Comparison of ENCODE assay signal across 8 cellular contexts in the genomic region with DNA sequence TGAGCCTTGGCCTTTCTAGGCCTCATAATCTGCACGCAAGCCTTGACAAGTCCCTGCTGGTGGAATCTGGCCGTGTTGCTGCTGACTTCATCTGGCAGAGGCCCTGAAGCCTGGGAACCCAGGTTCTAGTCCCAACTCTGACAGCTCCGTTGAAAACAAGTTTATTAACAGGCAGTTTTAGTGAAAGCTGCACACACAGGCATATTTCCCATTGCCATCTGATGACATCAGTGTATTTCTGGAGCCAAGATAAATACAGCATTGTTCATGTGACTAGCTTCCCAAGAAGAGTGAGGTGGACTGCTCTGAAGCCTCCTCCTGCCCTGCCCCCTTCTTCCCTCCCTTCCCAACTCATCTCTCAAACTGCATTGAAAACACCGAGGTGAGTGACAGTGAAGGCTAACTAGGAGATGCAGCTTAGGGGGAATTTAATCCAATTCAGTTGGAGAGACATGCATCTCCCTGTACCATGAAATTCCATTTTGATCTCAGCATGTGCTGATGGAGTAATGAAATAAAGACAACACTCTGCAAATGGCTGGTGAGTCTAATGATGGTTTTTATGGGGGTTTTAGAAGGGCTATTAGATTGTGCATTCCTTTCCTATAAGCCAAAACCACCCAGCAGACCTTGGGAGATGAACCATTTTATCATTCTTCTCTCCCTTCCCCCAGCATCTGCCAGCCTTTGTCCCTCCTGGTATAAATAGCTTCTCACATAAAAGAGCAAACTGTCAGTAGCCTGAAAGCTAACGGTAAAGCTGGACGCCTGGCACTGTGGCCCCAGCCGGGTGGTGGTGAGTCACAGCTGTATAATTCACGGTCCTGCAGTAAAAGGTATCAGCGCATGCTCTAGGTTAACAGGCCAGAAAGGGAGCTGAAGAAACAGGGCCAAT. TPM values are rescaled to one million over a fixed set of nuclear protein-coding genes. Genes with fewer than 3 reads are reported as not detected.
DNase-seq lines count a peak whose midpoint lies in the region; ATAC-seq and TF ChIP-seq lines count a peak whose summit lies in the region.

No MANE protein-coding gene starts in this region.

- no peak overlapping the region for H3K18ac ChIP-seq in neuronal stem cell (ENCODE audit: low read length)

- H2AFZ ChIP-seq in fibroblast of lung (ENCODE audit: low read length) (no peak overlapping the region), neuronal stem cell (ENCODE audit: low read length) (peak overlapping the region; percentile 33)

- H3K4me1 ChIP-seq in Caco-2, result peaks cover 35% of the 10 kb centered on the region
- H3K4me1 ChIP-seq in fibroblast of lung (ENCODE audit: control insufficient read depth, extremely low read depth, insufficient read depth, low read length), result peaks cover 48% of the 10 kb centered on the region
- peaks cover 17 to 20% of the 10 kb centered on the region in 2 donors for H3K4me1 ChIP-seq in neuronal stem cell (ENCODE audit: control insufficient read depth in 2 of 2, insufficient read depth in 1 of 2, low read depth in 1 of 2, low read length in 2 of 2)

- H3K14ac ChIP-seq in neuronal stem cell (ENCODE audit: low read length), result no peak overlapping the region

- H3K27ac Mint-ChIP-seq in Caco-2 (ENCODE audit: unreplicated experiment), result no peak overlapping the region
- no peak overlapping the region for H3K27ac Mint-ChIP-seq in effector memory CD8-positive, alpha-beta T cell

- no peak overlapping the region for H3K4me3 Mint-ChIP-seq in Caco-2 (ENCODE audit: unreplicated experiment)
- no peak overlapping the region for H3K4me3 Mint-ChIP-seq in effector memory CD8-positive, alpha-beta T cell

- no peaks in the 10 kb centered on the region for H3K79me1 ChIP-seq in neuronal stem cell (ENCODE audit: low read depth, low read length)

- H3K36me3 Mint-ChIP-seq in Caco-2 (ENCODE audit: insufficient read depth, unreplicated experiment), result peaks cover 6% of the 10 kb centered on the region
- H3K36me3 Mint-ChIP-seq in effector memory CD8-positive, alpha-beta T cell (ENCODE audit: insufficient read depth), result no peaks in the 10 kb centered on the region

- no peak overlapping the region for H3K23ac ChIP-seq in neuronal stem cell (ENCODE audit: low read depth, low read length, poor library complexity)

- BruUV-seq in Caco-2 (replicated peaks; lab: Mats Ljungman, UMichigan), result TSS peak; percentile 22

- no peaks in the 10 kb centered on the region for H3K27me3 Mint-ChIP-seq in Caco-2 (ENCODE audit: insufficient read depth, unreplicated experiment)
- peaks cover 0 to 4% of the 10 kb centered on the region in 2 donors for H3K27me3 Mint-ChIP-seq in effector memory CD8-positive, alpha-beta T cell

- H4K20me1 ChIP-seq in fibroblast of lung (ENCODE audit: control insufficient read depth, extremely low read depth, insufficient read depth, low read length), result no peaks in the 10 kb centered on the region

- no CpG with 5 or more reads among the region's 9 CpGs for WGBS in neuronal stem cell (ENCODE audit: extremely low coverage in 2 of 2, insufficient read length in 2 of 2, insufficient replicate concordance in 1 of 2), 2 donors

- H3K4ac ChIP-seq in neuronal stem cell (ENCODE audit: low read length), result no peak overlapping the region

- H2BK12ac ChIP-seq in neuronal stem cell (ENCODE audit: low read length), result no peak overlapping the region

- no peaks in the 10 kb centered on the region for H3K36me3 ChIP-seq in Caco-2 (ENCODE audit: control insufficient read depth, insufficient read depth, low read length)
- H3K36me3 ChIP-seq in fibroblast of lung (ENCODE audit: control insufficient read depth, insufficient read depth, low read length), result no peaks in the 10 kb centered on the region
- no peaks in the 10 kb centered on the region for H3K36me3 ChIP-seq in neuronal stem cell (replicated peaks in 1 of 2; ENCODE audit: control insufficient read depth in 2 of 2, insufficient read depth in 2 of 2, low read length in 2 of 2)

- no peak overlapping the region for H2BK5ac ChIP-seq in neuronal stem cell (ENCODE audit: low read length)

- peaks cover 3% of the 10 kb centered on the region for H3K79me2 ChIP-seq in fibroblast of lung (ENCODE audit: control insufficient read depth, insufficient read depth, low read length)

- peaks cover 11% of the 10 kb centered on the region for H3K4me1 Mint-ChIP-seq in Caco-2 (ENCODE audit: low read depth, unreplicated experiment)
- H3K4me1 Mint-ChIP-seq in effector memory CD8-positive, alpha-beta T cell (ENCODE audit: low read depth in 2 of 2), result no peaks in the 10 kb centered on the region

- H3K9me3 Mint-ChIP-seq in Caco-2 (ENCODE audit: unreplicated experiment), result no peaks in the 10 kb centered on the region
- H3K9me3 Mint-ChIP-seq in effector memory CD8-positive, alpha-beta T cell, result peaks cover 0 to 3% of the 10 kb centered on the region in 2 donors

- TF ChIP-seq CTCF in Caco-2 (IDR thresholded peaks at IDR 0.05; ENCODE audit: insufficient read depth in 1 of 2, low read depth in 1 of 2, low read length in 1 of 2, severe bottlenecking in 1 of 2, unreplicated experiment in 1 of 2) (no peak), fibroblast of lung (conservative IDR thresholded peaks at IDR 0.05 in 1 of 2, IDR thresholded peaks at IDR 0.05 in 1 of 2; ENCODE audit: low read depth in 1 of 2, low read length in 2 of 2) (no peak)

- no peak overlapping the region for H4K91ac ChIP-seq in neuronal stem cell (ENCODE audit: low read depth, low read length, poor library complexity)

- H2AK5ac ChIP-seq in neuronal stem cell (ENCODE audit: low read depth, low read length), result no peak overlapping the region

- no peak for ATAC-seq in effector memory CD8-positive, alpha-beta T cell (replicated peaks)
- ATAC-seq in HG03039 (IDR thresholded peaks at IDR 0.05; ENCODE audit: unreplicated experiment), result no peak

- DNase-seq in Caco-2 (peak; percentile 23 to 46), NOMO-1 treated with DMSO at 0.1 percent for 48 hours (lab: John Stamatoyannopoulos, UW; ENCODE audit: unreplicated experiment) (peak; percentile 67), fibroblast of lung (ENCODE audit: low read depth in 2 of 2) (peak; percentile 97 to 99), neuronal stem cell (ENCODE audit: low spot score) (no peak), GDM1 (lab: John Stamatoyannopoulos, UW) (no peak)
- no peak for DNase-seq in effector memory CD8-positive, alpha-beta T cell
- DNase-seq in activated CD4-positive, alpha-beta T cell treated with anti-CD3 and anti-CD28 coated beads, Interleukin-2, amount 50 U/mL, for 48 hours, result no peak

- H3K4me3 ChIP-seq in Caco-2 (ENCODE audit: low read depth, low read length) (no peak overlapping the region), fibroblast of lung (replicated peaks in 1 of 4; ENCODE audit: control extremely low read depth in 1 of 4, insufficient read depth in 1 of 4, low read depth in 3 of 4, low read length in 4 of 4) (peak overlapping the region in 1 of 4 experiments; percentile 11), neuronal stem cell (ENCODE audit: low read length in 2 of 2) (no peak overlapping the region)

- POLR2A ChIA-PET in Caco-2 (lab: Charles Lee), result interaction anchor here (0.6 kb wide), 1 partner anchor 21 kb away, joined by 4 read pairs; no protein-coding TSS in a partner anchor

- H4K8ac ChIP-seq in neuronal stem cell (ENCODE audit: low read depth, low read length), result no peak overlapping the region

- H3K27ac ChIP-seq in fibroblast of lung (ENCODE audit: insufficient read depth, low read length) (peak overlapping the region; percentile 90), neuronal stem cell (replicated peaks; ENCODE audit: low read length) (no peak overlapping the region)

- no peak overlapping the region for H2BK15ac ChIP-seq in neuronal stem cell (ENCODE audit: low read length)

- H3K27me3 ChIP-seq in Caco-2 (replicated peaks; ENCODE audit: control insufficient read depth, insufficient read depth, low read length), result no peaks in the 10 kb centered on the region
- H3K27me3 ChIP-seq in fibroblast of lung (ENCODE audit: control insufficient read depth, insufficient read depth, low read length), result no peaks in the 10 kb centered on the region
- no peaks in the 10 kb centered on the region for H3K27me3 ChIP-seq in neuronal stem cell (ENCODE audit: control insufficient read depth in 3 of 3, insufficient read depth in 3 of 3, low read depth in 1 of 3, low read length in 3 of 3)

- no peaks in the 10 kb centered on the region for H3K9me3 ChIP-seq in Caco-2
- no peaks in the 10 kb centered on the region for H3K9me3 ChIP-seq in fibroblast of lung (ENCODE audit: control insufficient read depth, insufficient read depth, low read depth, low read length)
- H3K9me3 ChIP-seq in neuronal stem cell (replicated peaks in 1 of 2; ENCODE audit: control insufficient read depth in 2 of 2, insufficient read depth in 1 of 2, low read depth in 1 of 2, low read length in 2 of 2), result no peaks in the 10 kb centered on the region

- CTCF ChIA-PET in Caco-2 (lab: Charles Lee), result no interaction called here

- H2BK120ac ChIP-seq in neuronal stem cell (ENCODE audit: low read depth, low read length), result no peak overlapping the region

- H3K9ac ChIP-seq in fibroblast of lung (ENCODE audit: insufficient read depth, low read length) (peak overlapping the region; percentile 46), neuronal stem cell (ENCODE audit: low read depth, low read length, poor library complexity) (no peak overlapping the region)

- H3K4me2 ChIP-seq in fibroblast of lung (ENCODE audit: extremely low read depth, insufficient read depth, low read length), result peak overlapping the region; percentile 62
- H3K4me2 ChIP-seq in neuronal stem cell (ENCODE audit: insufficient read depth, low read length, poor library complexity, severe bottlenecking), result no peak overlapping the region

- intact Hi-C loops in Caco-2 (cut with micrococcal nuclease; ENCODE audit: unreplicated experiment), result loop anchor here (10.0 kb wide), 1 partner anchor 297 kb away; no protein-coding TSS in a partner anchor

RNA-seq across cellular contexts. Expression of a gene that starts 38.0 kb away (rescaled TPM):
- total RNA-seq in Caco-2 (2022) (4.2 and 6.0 TPM in 2 replicates), fibroblast of lung (25.9 and 29.4 TPM in 2 replicates)
- 7.2 and 14.1 TPM in 2 replicates for polyA plus RNA-seq in fibroblast of lung
- 5.2 and 10.7 TPM in 2 replicates for polyA plus RNA-seq in fibroblast of lung (2012)
- 32.8 and 48.0 TPM in 2 replicates for polyA minus RNA-seq in fibroblast of lung (ENCODE audit: low replicate concordance)
- 2.2 TPM for polyA plus RNA-seq in neuronal stem cell (2013, experiment 1 of 2)
- 2.3 TPM for polyA plus RNA-seq in neuronal stem cell (2013, experiment 2 of 2)

Comparison
In these comparisons a context has a peak if more than half of its experiments do, and no peak if none do; other contexts are left out.
1. DNase-seq: peak in Caco-2 (2 of 2), NOMO-1 treated with DMSO at 0.1 percent for 48 hours (single experiment) and fibroblast of lung (2 of 2); none in neuronal stem cell (single experiment), GDM1 (single experiment), effector memory CD8-positive, alpha-beta T cell (0 of 3) and activated CD4-positive, alpha-beta T cell treated with anti-CD3 and anti-CD28 coated beads, Interleukin-2, amount 50 U/mL, for 48 hours (0 of 2).